ENCODE assay signal across 8 cellular contexts in genomic region chr20:32359633-32360332, GRCh38. TPM values are rescaled to one million over a fixed set of nuclear protein-coding genes. Genes with fewer than 3 reads are reported as not detected.
A peak's percentile ranks its signal among the peaks of the same experiment; 100 is the strongest.
DNase-seq lines count a peak whose midpoint lies in the region; ATAC-seq and TF ChIP-seq lines count a peak whose summit lies in the region.

No MANE protein-coding gene starts in this region.

- no peaks in the 10 kb centered on the region for H3K9me2 ChIP-seq in HCT116 (ENCODE audit: insufficient read depth)

- no peak for TF ChIP-seq RAD21 in HCT116 (IDR thresholded peaks at IDR 0.05; ENCODE audit: low read depth)

- RAD21 ChIA-PET in HCT116 (lab: Charles Lee; ENCODE audit: low non-redundant PET in 1 of 2, low total read pairs in 2 of 2, uncharacterized antibody in 2 of 2, unreplicated experiment in 2 of 2), result no interaction called here

- H3K36me3 ChIP-seq in HCT116 (ENCODE audit: control insufficient read depth in 1 of 2, insufficient read depth in 2 of 2, low read length in 2 of 2), result no peaks in the 10 kb centered on the region
- H3K36me3 ChIP-seq in adrenal gland (replicated peaks in 1 of 2), result no peaks in the 10 kb centered on the region

- H3K79me2 ChIP-seq in HCT116 (ENCODE audit: insufficient read depth, low read length), result peaks cover 61% of the 10 kb centered on the region

- H3K4me3 ChIP-seq in HCT116 (replicated peaks in 1 of 2; ENCODE audit: low read depth in 1 of 2, low read length in 2 of 2) (peak overlapping the region; percentile 88 to 92), adrenal gland (peak overlapping the region in 3 of 4 donors; percentile 69 to 95 (median 79))

- peak overlapping the region; percentile 85 for H3K9ac ChIP-seq in HCT116 (ENCODE audit: low read length)

- POLR2A ChIA-PET in HCT116 (lab: Charles Lee), result interaction anchor here (1.1 kb wide), 1 partner anchor 20 kb away, joined by 3 read pairs; no protein-coding TSS in a partner anchor

- no peak overlapping the region for H2AFZ ChIP-seq in HCT116 (ENCODE audit: low read depth, low read length, poor library complexity, severe bottlenecking)

- WGBS in adrenal gland, 4 donors, result 8 to 10% (median 9%) methylated on average over 11 of the region's 11 CpGs

- peaks cover 38 to 42% of the 10 kb centered on the region in 2 experiments for H3K4me1 ChIP-seq in HCT116 (ENCODE audit: control insufficient read depth in 1 of 2, insufficient read depth in 2 of 2, low read length in 2 of 2)
- H3K4me1 ChIP-seq in adrenal gland (replicated peaks in 1 of 2), result peaks cover 63 to 67% of the 10 kb centered on the region in 2 donors

- H3K9me3 ChIP-seq in HCT116 (ENCODE audit: control insufficient read depth in 1 of 2, insufficient read depth in 1 of 2, low read depth in 1 of 2, low read length in 2 of 2), result no peaks in the 10 kb centered on the region
- no peaks in the 10 kb centered on the region for H3K9me3 ChIP-seq in adrenal gland (replicated peaks in 1 of 3)

- no peaks in the 10 kb centered on the region for H3K27me3 ChIP-seq in HCT116 (ENCODE audit: insufficient read depth, low read length)
- H3K27me3 ChIP-seq in adrenal gland, result no peaks in the 10 kb centered on the region

- ATAC-seq in HCT116 (no peak), HG03045 (IDR thresholded peaks at IDR 0.05; ENCODE audit: unreplicated experiment) (no peak), HG03196 (IDR thresholded peaks at IDR 0.05; ENCODE audit: unreplicated experiment) (no peak)

- in situ Hi-C loops in GM13977 (cut with MboI; ENCODE audit: low pct_unique_long_range_greater_than_20kb, low sequenced_read_pairs, unreplicated experiment), result no loop called here

- TF ChIP-seq CTCF in HCT116 (IDR thresholded peaks at IDR 0.05 in 2 of 3, conservative IDR thresholded peaks at IDR 0.05 in 1 of 3; ENCODE audit: borderline replicate concordance in 1 of 3, insufficient read depth in 1 of 3, low read depth in 2 of 3, low read length in 2 of 3) (no peak), adrenal gland (IDR thresholded peaks at IDR 0.05) (no peak), GM13977 (IDR thresholded peaks at IDR 0.05; ENCODE audit: extremely low read depth, insufficient read depth, missing control alignments) (no peak)

- BruUV-seq in HCT116 (replicated peaks; lab: Mats Ljungman, UMichigan), result TSS peak; percentile 59

- H3K4me2 ChIP-seq in HCT116 (ENCODE audit: low read length), result peak overlapping the region; percentile 78

- TF ChIP-seq POLR2A in HCT116 (IDR thresholded peaks at IDR 0.05; ENCODE audit: borderline replicate concordance, extremely low read depth, insufficient read depth, insufficient read length) (no peak), adrenal gland (IDR thresholded peaks at IDR 0.05) (no peak)

- DNase-seq in AG08396 (ENCODE audit: low spot score) (peak; percentile 46), HCT116 (ENCODE audit: low read depth, low spot score) (no peak), adrenal gland (no peak), inferior parietal cortex (ENCODE audit: extremely low spot score) (peak; percentile 55), stromal cell of bone marrow (ENCODE audit: low read depth) (peak; percentile 59), GM13977 (ENCODE audit: low spot score) (no peak)

- H3K27ac ChIP-seq in HCT116 (ENCODE audit: low read depth, low read length) (peak overlapping the region; percentile 63), adrenal gland (peak overlapping the region; percentile 51 to 100 (median 93))

- 0 out of 2 replicates have a peak, but pooled peaks cover 4% of the 10 kb centered on the region for H4K20me1 ChIP-seq in HCT116 (ENCODE audit: insufficient read depth)

- intact Hi-C loops in HCT116 (cut with micrococcal nuclease) (loop anchor here (2.0 kb wide), 1 partner anchor 125 kb away; no protein-coding TSS in a partner anchor), adrenal gland (cut with DNase I) (no loop called here)

- CTCF ChIA-PET in HCT116 (lab: Charles Lee), result no interaction called here

TF ChIP-seq in HCT116, 20 proteins besides CTCF, POLR2A, EP300 and RAD21:
- TF ChIP-seq MAX (IDR thresholded peaks at IDR 0.05), result no peak
- TF ChIP-seq EZH2 (IDR thresholded peaks at IDR 0.05), result no peak
- no peak for TF ChIP-seq FOSL1 (IDR thresholded peaks at IDR 0.05; ENCODE audit: low read depth)
- no peak for TF ChIP-seq ATF3 (IDR thresholded peaks at IDR 0.05)
- TF ChIP-seq SP1 (IDR thresholded peaks at IDR 0.05; ENCODE audit: low read depth), result no peak
- no peak for TF ChIP-seq ZFX (IDR thresholded peaks at IDR 0.05)
- TF ChIP-seq POLR2AphosphoS5 (IDR thresholded peaks at IDR 0.05; ENCODE audit: low read depth, low read length), result no peak
- TF ChIP-seq ELF1 (IDR thresholded peaks at IDR 0.05; ENCODE audit: borderline replicate concordance, low read depth), result no peak

RNA-seq across cellular contexts. Expression of gene ASXL1, which starts 1.7 kb away (rescaled TPM):
- total RNA-seq in HCT116 (2021; ENCODE audit: unreplicated experiment), result 52.2 TPM
- polyA plus RNA-seq in HCT116 (2012), result 37.4 and 38.6 TPM in 2 replicates
- 10 to 100 TPM; 26.4 to 75.1 (median 51.8) TPM for total RNA-seq in adrenal gland
- 10 to 100 TPM; 19.9 to 59.3 (median 43.6) TPM for polyA plus RNA-seq in adrenal gland

Comparison
In these comparisons a context has a peak if more than half of its experiments do, and no peak if none do; other contexts are left out.
1. DNase-seq: peak in AG08396 (single experiment), inferior parietal cortex (single experiment) and stromal cell of bone marrow (single experiment); none in HCT116 (single experiment), adrenal gland (0 of 7) and GM13977 (single experiment).